Comparison of ENCODE assay signal across 9 cellular contexts in genomic region chr2:223465793-223466192, GRCh38.
DNase-seq lines count a peak whose midpoint lies in the region; ATAC-seq and TF ChIP-seq lines count a peak whose summit lies in the region.
"Had no signal": no experiment of that assay in that cellular context is flagged by ENCODE, and none has a peak within 500 bp of the region (broad histone marks: within the 10 kb centered on the region; RNA-seq: fewer than 3 reads in every experiment).

No MANE protein-coding gene starts in this region.

- no peak for TF ChIP-seq POLR2A in gastrocnemius medialis (IDR thresholded peaks at IDR 0.05)

- H3K4me3 ChIP-seq in gastrocnemius medialis = no peak overlapping the region
- H3K4me3 ChIP-seq in effector memory CD4-positive, alpha-beta T cell (ENCODE audit: insufficient read depth, low read depth, low read length, poor library complexity, severe bottlenecking) = no peak overlapping the region

- in situ Hi-C loops in gastrocnemius medialis (cut with MboI; ENCODE audit: low sequenced_read_pairs in 4 of 4) = no loop called here

- H3K9me3 ChIP-seq in gastrocnemius medialis = no peaks in the 10 kb centered on the region
- no peaks in the 10 kb centered on the region for H3K9me3 ChIP-seq in effector memory CD4-positive, alpha-beta T cell (ENCODE audit: control insufficient read depth, low read length)

- DNase-seq in GOT3 (lab: John Stamatoyannopoulos, UW) = peak; percentile 66
- peak; percentile 97 for DNase-seq in SKM-1 (lab: John Stamatoyannopoulos, UW; ENCODE audit: unreplicated experiment)
- peak; percentile 96 for DNase-seq in glomerular visceral epithelial cell (ENCODE audit: extremely low spot score)
- DNase-seq in gastrocnemius medialis = peak; percentile 64 to 92
- no peak for DNase-seq in effector memory CD4-positive, alpha-beta T cell
- DNase-seq in activated CD4-positive, alpha-beta T cell treated with anti-CD3 and anti-CD28 coated beads for 48 hours = no peak
- DNase-seq: activated CD4-positive, alpha-beta T cell treated with anti-CD3 and anti-CD28 coated beads for 4 hours had no signal

- H3K36me3 ChIP-seq in gastrocnemius medialis = no peaks in the 10 kb centered on the region
- no peaks in the 10 kb centered on the region for H3K36me3 ChIP-seq in effector memory CD4-positive, alpha-beta T cell (ENCODE audit: control insufficient read depth, insufficient read depth, low read length)

- H3K4me1 ChIP-seq in gastrocnemius medialis = peaks cover 0 to 4% of the 10 kb centered on the region in 2 donors
- no peaks in the 10 kb centered on the region for H3K4me1 ChIP-seq in effector memory CD4-positive, alpha-beta T cell (ENCODE audit: control insufficient read depth, insufficient read depth, low read length, poor library complexity, severe bottlenecking)

- H3K27ac ChIP-seq in gastrocnemius medialis = peak overlapping the region; percentile 19 to 58 (median 42)
- H3K27ac ChIP-seq in effector memory CD4-positive, alpha-beta T cell (ENCODE audit: insufficient read depth, low read length, poor library complexity, severe bottlenecking) = no peak overlapping the region

- no peaks in the 10 kb centered on the region for H3K27me3 ChIP-seq in gastrocnemius medialis
- no peaks in the 10 kb centered on the region for H3K27me3 ChIP-seq in effector memory CD4-positive, alpha-beta T cell (replicated peaks; ENCODE audit: control insufficient read depth, insufficient read depth, low read length, poor library complexity, severe bottlenecking)

- intact Hi-C loops in gastrocnemius medialis (cut with DNase I; ENCODE audit: low total_unique reads) = loop anchor here (10.0 kb wide), 3 partner anchors 119 to 471 kb away; partner anchors contain the start of gene KCNE4

- ATAC-seq in gastrocnemius medialis (peak; percentile 95 to 99), HG03097 (IDR thresholded peaks at IDR 0.05; ENCODE audit: low FRiP score, unreplicated experiment) (no peak), HG02763 (IDR thresholded peaks at IDR 0.05; ENCODE audit: unreplicated experiment) (no peak)

- no peak for TF ChIP-seq CTCF in gastrocnemius medialis (IDR thresholded peaks at IDR 0.05 in 4 of 5, conservative IDR thresholded peaks at IDR 0.05 in 1 of 5)

Comparison
In these comparisons a context has a peak if more than half of its experiments do, and no peak if none do; other contexts are left out.
1. DNase-seq: peak in GOT3 (single experiment), SKM-1 (single experiment), glomerular visceral epithelial cell (single experiment) and gastrocnemius medialis (2 of 2); none in effector memory CD4-positive, alpha-beta T cell (0 of 3) and activated CD4-positive, alpha-beta T cell treated with anti-CD3 and anti-CD28 coated beads for 48 hours (single experiment).
2. ATAC-seq: peak in gastrocnemius medialis (2 of 2); none in HG03097 (single experiment) and HG02763 (single experiment).